Comparison of ENCODE assay signal across 9 cellular contexts in the genomic region with DNA sequence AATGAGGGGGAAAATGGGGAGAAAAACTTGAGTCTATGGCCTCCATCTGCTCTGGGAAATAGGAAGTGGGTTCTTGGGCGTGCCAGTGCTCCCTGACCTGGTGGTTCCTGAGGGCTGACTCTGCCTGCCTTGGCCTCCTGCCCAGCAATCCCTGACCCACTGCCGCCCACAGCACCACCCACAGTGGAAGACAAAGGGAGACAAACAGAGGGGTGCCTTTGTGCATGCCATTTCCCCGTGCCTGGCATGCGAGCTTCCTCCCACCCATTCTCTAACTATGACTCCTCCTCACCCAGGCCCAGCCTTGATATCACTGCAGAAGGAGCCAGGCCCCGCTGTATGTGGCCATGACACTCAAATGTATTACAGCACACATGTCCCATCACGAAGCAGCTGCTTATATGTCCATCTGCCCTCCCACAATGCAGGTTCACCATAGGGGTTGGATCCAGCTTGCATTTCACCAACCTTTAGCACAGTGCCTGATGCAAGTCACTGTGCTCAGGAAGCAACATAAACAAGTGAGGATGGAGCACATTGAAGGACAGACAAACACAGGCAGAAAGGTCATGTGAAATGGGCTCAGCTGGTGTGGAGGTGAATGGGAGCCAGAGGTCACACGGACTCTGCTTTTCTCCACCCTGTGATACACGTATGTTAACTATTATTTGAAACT.
DNase-seq lines count a peak whose midpoint lies in the region; ATAC-seq and TF ChIP-seq lines count a peak whose summit lies in the region.
"Had no signal": no experiment of that assay in that cellular context is flagged by ENCODE, and none has a peak within 500 bp of the region (broad histone marks: within the 10 kb centered on the region; RNA-seq: fewer than 3 reads in every experiment).

No MANE protein-coding gene starts in this region.

- no peak overlapping the region for H3K9ac ChIP-seq in endodermal cell (ENCODE audit: extremely low read depth, low read length, poor library complexity, severe bottlenecking)

- TF ChIP-seq POLR2A in vagina (IDR thresholded peaks at IDR 0.05): no peak

- POLR2A ChIA-PET in activated CD4-positive, alpha-beta T cell treated with anti-CD3 and anti-CD28 coated beads, Interleukin-2, amount 10 ng/mL, durations not matched to agents 7 days and 5 days (lab: Charles Lee): no interaction called here

- H3K27ac Mint-ChIP-seq in endodermal cell: no peak overlapping the region
- H3K27ac Mint-ChIP-seq in activated CD4-positive, alpha-beta T cell treated with anti-CD3 and anti-CD28 coated beads, Interleukin-2, amount 10 ng/mL, durations not matched to agents 7 days and 5 days: no peak overlapping the region

- peaks cover 20% of the 10 kb centered on the region for H3K4me1 Mint-ChIP-seq in endodermal cell
- peaks cover 9% of the 10 kb centered on the region for H3K4me1 Mint-ChIP-seq in activated CD4-positive, alpha-beta T cell treated with anti-CD3 and anti-CD28 coated beads, Interleukin-2, amount 10 ng/mL, durations not matched to agents 7 days and 5 days

- no peak overlapping the region for H3K4me3 ChIP-seq in endodermal cell (ENCODE audit: low read length)
- no peak overlapping the region for H3K4me3 ChIP-seq in osteoblast (ENCODE audit: insufficient read depth, low read length)
- no peak overlapping the region for H3K4me3 ChIP-seq in vagina

- H3K4me3 Mint-ChIP-seq in endodermal cell: no peak overlapping the region
- no peak overlapping the region for H3K4me3 Mint-ChIP-seq in activated CD4-positive, alpha-beta T cell treated with anti-CD3 and anti-CD28 coated beads, Interleukin-2, amount 10 ng/mL, durations not matched to agents 7 days and 5 days

- TF ChIP-seq CTCF in endodermal cell (conservative IDR thresholded peaks at IDR 0.05) (no peak), osteoblast (IDR thresholded peaks at IDR 0.05; ENCODE audit: extremely low read depth, low read depth, low read length) (no peak), vagina (IDR thresholded peaks at IDR 0.05) (no peak)

- H3K4me1 ChIP-seq in endodermal cell (ENCODE audit: control insufficient read depth, insufficient read depth, low read length) (peaks cover 16% of the 10 kb centered on the region), osteoblast (ENCODE audit: insufficient read depth, low read length) (peaks cover 71% of the 10 kb centered on the region), vagina (peaks cover 26% of the 10 kb centered on the region)

- WGBS in endodermal cell (ENCODE audit: insufficient coverage in 1 of 2, insufficient read length in 1 of 2), 2 experiments: 87 to 90% methylated on average over 4 to 8 of the region's 8 CpGs

- intact Hi-C loops in vagina (cut with DNase I): no loop called here

- CTCF ChIA-PET in activated CD4-positive, alpha-beta T cell treated with anti-CD3 and anti-CD28 coated beads, Interleukin-2, amount 10 ng/mL, durations not matched to agents 7 days and 5 days (lab: Charles Lee): no interaction called here

- no peak overlapping the region for H3K27ac ChIP-seq in endodermal cell (ENCODE audit: low read depth, low read length)
- peak overlapping the region; percentile 100 for H3K27ac ChIP-seq in osteoblast (ENCODE audit: low read depth, low read length)
- H3K27ac ChIP-seq in vagina: no peak overlapping the region

- DNase-seq in GM03348 (ENCODE audit: low spot score): peak; percentile 44
- peak; percentile 88 for DNase-seq in RPMI7951 (ENCODE audit: low read depth)
- peak; percentile 44 for DNase-seq in endodermal cell
- peak; percentile 84 for DNase-seq in osteoblast (ENCODE audit: insufficient read length, low spot score, missing footprints)
- no peak for DNase-seq in vagina (ENCODE audit: extremely low spot score in 2 of 2)
- no peak for DNase-seq in HUDEP-2 (lab: John Stamatoyannopoulos, UW; ENCODE audit: unreplicated experiment in 76 of 76)
- no peak for DNase-seq in activated CD4-positive, alpha-beta T cell treated with anti-CD3 and anti-CD28 coated beads, Interleukin-2, amount 10 ng/mL, durations not matched to agents 7 days and 5 days
- DNase-seq: effector CD8-positive, alpha-beta T cell had no signal

- H3K4me2 ChIP-seq in osteoblast (ENCODE audit: insufficient read depth, low read length): peak overlapping the region; percentile 30

- H3K9me3 Mint-ChIP-seq in endodermal cell: no peaks in the 10 kb centered on the region
- no peaks in the 10 kb centered on the region for H3K9me3 Mint-ChIP-seq in activated CD4-positive, alpha-beta T cell treated with anti-CD3 and anti-CD28 coated beads, Interleukin-2, amount 10 ng/mL, durations not matched to agents 7 days and 5 days

- H3K9me3 ChIP-seq in endodermal cell (ENCODE audit: control insufficient read depth, low read length) (no peaks in the 10 kb centered on the region), osteoblast (ENCODE audit: low read depth, low read length) (no peaks in the 10 kb centered on the region), vagina (no peaks in the 10 kb centered on the region)

- ATAC-seq in GM19324 (IDR thresholded peaks at IDR 0.05; ENCODE audit: low FRiP score, unreplicated experiment): no peak

- no peaks in the 10 kb centered on the region for H3K36me3 ChIP-seq in endodermal cell (ENCODE audit: control insufficient read depth, insufficient read depth, low read length)
- no peaks in the 10 kb centered on the region for H3K36me3 ChIP-seq in osteoblast (ENCODE audit: insufficient read depth, low read length)
- no peaks in the 10 kb centered on the region for H3K36me3 ChIP-seq in vagina

- H4K20me1 ChIP-seq in osteoblast (ENCODE audit: insufficient read depth, low read length): no peaks in the 10 kb centered on the region

- H3K79me2 ChIP-seq in osteoblast (ENCODE audit: insufficient read depth, low read length): no peaks in the 10 kb centered on the region

- H3K36me3 Mint-ChIP-seq in endodermal cell (ENCODE audit: low read depth): no peaks in the 10 kb centered on the region
- H3K36me3 Mint-ChIP-seq in activated CD4-positive, alpha-beta T cell treated with anti-CD3 and anti-CD28 coated beads, Interleukin-2, amount 10 ng/mL, durations not matched to agents 7 days and 5 days (ENCODE audit: low read depth): no peaks in the 10 kb centered on the region

- no peaks in the 10 kb centered on the region for H3K27me3 ChIP-seq in endodermal cell (ENCODE audit: control insufficient read depth, insufficient read depth, low read length, poor library complexity, severe bottlenecking)
- no peaks in the 10 kb centered on the region for H3K27me3 ChIP-seq in osteoblast (ENCODE audit: insufficient read depth, low read length)
- H3K27me3 ChIP-seq in vagina: no peaks in the 10 kb centered on the region

- H3K27me3 Mint-ChIP-seq in endodermal cell (ENCODE audit: insufficient read depth): peaks cover 21% of the 10 kb centered on the region
- H3K27me3 Mint-ChIP-seq in activated CD4-positive, alpha-beta T cell treated with anti-CD3 and anti-CD28 coated beads, Interleukin-2, amount 10 ng/mL, durations not matched to agents 7 days and 5 days: peaks cover 6% of the 10 kb centered on the region

- H2AFZ ChIP-seq in osteoblast (ENCODE audit: low read length): peak overlapping the region; percentile 52

Comparison
In these comparisons a context has a peak if more than half of its experiments do, and no peak if none do; other contexts are left out.
1. DNase-seq: peak in GM03348 (single experiment), RPMI7951 (single experiment), endodermal cell (single experiment) and osteoblast (single experiment); none in vagina (0 of 2), HUDEP-2 (0 of 76) and activated CD4-positive, alpha-beta T cell treated with anti-CD3 and anti-CD28 coated beads, Interleukin-2, amount 10 ng/mL, durations not matched to agents 7 days and 5 days (single experiment).